13 cellular contexts compared by ENCODE assay signal in the genomic region with DNA sequence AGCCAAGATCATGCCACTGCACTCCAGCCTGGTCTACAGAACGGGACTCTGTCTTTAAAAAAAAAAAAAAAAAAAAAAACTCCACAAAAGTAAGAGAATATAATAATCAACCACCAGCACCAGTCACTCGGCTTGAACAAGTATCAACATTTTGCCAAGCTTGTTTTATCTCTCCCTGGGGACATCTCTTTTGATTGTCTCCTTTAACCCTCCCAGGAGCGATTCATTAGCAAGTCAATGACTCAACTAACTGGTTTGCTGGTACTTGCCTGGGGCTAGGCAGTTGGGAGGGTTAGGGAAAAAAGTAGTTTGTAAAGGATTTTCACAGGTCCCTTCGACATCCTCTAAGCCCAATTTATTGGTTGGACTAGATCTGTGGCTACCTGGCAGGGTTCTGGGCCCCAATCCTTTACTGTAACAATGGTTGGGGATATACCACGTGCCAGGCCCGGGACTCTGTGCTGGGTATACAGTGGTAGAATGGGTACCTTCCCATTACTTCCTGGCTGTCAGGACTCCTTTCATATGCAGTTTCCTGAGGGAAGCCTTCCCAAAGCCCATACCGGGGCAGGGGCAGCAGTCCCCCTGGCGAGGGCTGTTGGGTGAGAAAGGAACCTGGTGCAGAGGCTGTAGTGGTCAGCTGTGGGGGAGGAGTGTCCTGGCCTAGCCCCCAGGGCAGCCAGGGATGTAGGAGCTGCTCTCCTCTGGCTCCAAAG. TPM values are rescaled to one million over a fixed set of nuclear protein-coding genes. Genes with fewer than 3 reads are reported as not detected.
DNase-seq lines count a peak whose midpoint lies in the region; ATAC-seq and TF ChIP-seq lines count a peak whose summit lies in the region.
"Had no signal": no experiment of that assay in that cellular context is flagged by ENCODE, and none has a peak within 500 bp of the region (broad histone marks: within the 10 kb centered on the region; RNA-seq: fewer than 3 reads in every experiment).

No MANE protein-coding gene starts in this region.

- no peaks in the 10 kb centered on the region for H3K79me2 ChIP-seq in mammary epithelial cell (ENCODE audit: insufficient read depth, low read length)

- dilution Hi-C loops in mammary epithelial cell (cut with HindIII; ENCODE audit: low sequenced_read_pairs) = loop anchor here (5.0 kb wide), 1 partner anchor 277 kb away; a partner anchor contains a TSS

- H4K20me1 ChIP-seq in mammary epithelial cell (ENCODE audit: insufficient read depth, low read length) = no peaks in the 10 kb centered on the region

- H3K9me3 ChIP-seq in mammary epithelial cell (replicated peaks; ENCODE audit: insufficient read depth, low read length) = no peaks in the 10 kb centered on the region
- no peaks in the 10 kb centered on the region for H3K9me3 ChIP-seq in left ventricle myocardium inferior (replicated peaks)
- no peaks in the 10 kb centered on the region for H3K9me3 ChIP-seq in adrenal gland (replicated peaks in 1 of 3)

- H3K9me3 Mint-ChIP-seq in nephron progenitor cell (no peaks in the 10 kb centered on the region), T-cell (no peaks in the 10 kb centered on the region)

- DNase-seq in NCI-H1105 treated with DMSO at 0.1 percent for 48 hours (lab: John Stamatoyannopoulos, UW) (peak; percentile 14), NCI-H1105 (lab: John Stamatoyannopoulos, UW) (no peak), M059J (ENCODE audit: low read depth) (peak; percentile 99), mammary epithelial cell (peak; percentile 95), nephron progenitor cell (no peak), left ventricle myocardium inferior (no peak), adrenal gland (no peak), T-cell (no peak)
- DNase-seq: 8988T, caudate nucleus, NCI-H1694 treated with DMSO at 0.1 percent for 48 hours, T-helper 1 cell had no signal

- H3K4me2 ChIP-seq in mammary epithelial cell (ENCODE audit: insufficient read depth, low read depth, low read length) = peak overlapping the region; percentile 54

- H3K27me3 Mint-ChIP-seq in nephron progenitor cell (ENCODE audit: low read depth, poor library complexity) (peaks cover 4% of the 10 kb centered on the region), T-cell (no peaks in the 10 kb centered on the region)

- H3K4me3 ChIP-seq in mammary epithelial cell (replicated peaks in 1 of 3; ENCODE audit: insufficient read depth in 1 of 3, low read depth in 2 of 3, low read length in 3 of 3) = no peak overlapping the region
- no peak overlapping the region for H3K4me3 ChIP-seq in left ventricle myocardium inferior
- no peak overlapping the region for H3K4me3 ChIP-seq in adrenal gland

- H3K27ac ChIP-seq in mammary epithelial cell (ENCODE audit: insufficient read depth, low read depth, low read length) (peak overlapping the region; percentile 1), left ventricle myocardium inferior (replicated peaks) (no peak overlapping the region), adrenal gland (no peak overlapping the region)

- intact Hi-C loops in mammary epithelial cell (cut with micrococcal nuclease) (no loop called here), left ventricle myocardium inferior (cut with micrococcal nuclease) (no loop called here), adrenal gland (cut with DNase I) (no loop called here)

- H3K36me3 Mint-ChIP-seq in nephron progenitor cell (ENCODE audit: low read depth) (peaks cover 60% of the 10 kb centered on the region), T-cell (peaks cover 22% of the 10 kb centered on the region)

- peaks cover 5% of the 10 kb centered on the region for H3K4me1 Mint-ChIP-seq in nephron progenitor cell
- H3K4me1 Mint-ChIP-seq in T-cell = peaks cover 23 to 27% (median 24%) of the 10 kb centered on the region in 3 donors

- no peak for TF ChIP-seq POLR2A in adrenal gland (IDR thresholded peaks at IDR 0.05)

- TF ChIP-seq CTCF in mammary epithelial cell (conservative IDR thresholded peaks at IDR 0.05 in 1 of 2, IDR thresholded peaks at IDR 0.05 in 1 of 2; ENCODE audit: extremely low read depth in 1 of 2, insufficient read depth in 1 of 2, low read depth in 1 of 2, low read length in 2 of 2) (no peak), nephron progenitor cell (IDR thresholded peaks at IDR 0.05) (no peak), left ventricle myocardium inferior (IDR thresholded peaks at IDR 0.05; ENCODE audit: borderline replicate concordance) (no peak), adrenal gland (IDR thresholded peaks at IDR 0.05) (no peak)

- H3K4me3 Mint-ChIP-seq in nephron progenitor cell = no peak overlapping the region
- no peak overlapping the region for H3K4me3 Mint-ChIP-seq in T-cell

- H3K36me3 ChIP-seq in mammary epithelial cell (ENCODE audit: insufficient read depth, low read length) = no peaks in the 10 kb centered on the region
- H3K36me3 ChIP-seq in left ventricle myocardium inferior = peaks cover 27% of the 10 kb centered on the region
- peaks cover 0 to 9% of the 10 kb centered on the region in 2 donors for H3K36me3 ChIP-seq in adrenal gland (replicated peaks in 1 of 2)

- peak overlapping the region; percentile 52 for H2AFZ ChIP-seq in mammary epithelial cell (ENCODE audit: low read depth, low read length)

- WGBS in mammary epithelial cell (ENCODE audit: low coverage, missing lambda C conversion rate) = 18% methylated on average over 7 of the region's 8 CpGs
- WGBS in adrenal gland, 4 donors = 79 to 84% (median 82%) methylated on average over 6 to 8 of the region's 8 CpGs

- H3K9ac ChIP-seq in mammary epithelial cell (ENCODE audit: insufficient read depth, low read length) = no peak overlapping the region

- CTCF ChIA-PET in mammary epithelial cell (lab: Charles Lee; ENCODE audit: low non-redundant PET) (interaction anchor here (0.6 kb wide), 1 partner anchor 18 kb away, joined by 9 read pairs; no protein-coding TSS in a partner anchor), T-cell (lab: Charles Lee) (interaction anchor here (0.6 to 1.0 kb wide), 4 partner anchors 11 to 251 kb away, joined by 3 to 7 read pairs (median 4); a partner anchor contains a TSS)

- in situ Hi-C loops in mammary epithelial cell (cut with MboI; ENCODE audit: low sequenced_read_pairs in 2 of 2) = no loop called here

- H3K4me1 ChIP-seq in mammary epithelial cell (ENCODE audit: insufficient read depth, low read length) (peaks cover 21% of the 10 kb centered on the region), left ventricle myocardium inferior (peaks cover 6% of the 10 kb centered on the region), adrenal gland (replicated peaks in 1 of 2) (peaks cover 0 to 10% of the 10 kb centered on the region in 2 donors)

- H3K27ac Mint-ChIP-seq in nephron progenitor cell = peak overlapping the region; percentile 69
- peak overlapping the region in 1 of 2 donors; percentile 77 for H3K27ac Mint-ChIP-seq in T-cell

- BruUV-seq in mammary epithelial cell (replicated peaks; lab: Mats Ljungman, UMichigan) = no TSS peak

- POLR2A ChIA-PET in T-cell (lab: Charles Lee) = interaction anchor here in 1 of 2 donors (1.2 kb wide), 1 partner anchor 9 kb away, joined by 3 read pairs; no protein-coding TSS in a partner anchor

- ATAC-seq in T-cell (replicated peaks in 1 of 4) = no peak

- H3K27me3 ChIP-seq in mammary epithelial cell (ENCODE audit: insufficient read depth, low read length) = no peaks in the 10 kb centered on the region
- no peaks in the 10 kb centered on the region for H3K27me3 ChIP-seq in left ventricle myocardium inferior (ENCODE audit: low read depth)
- H3K27me3 ChIP-seq in adrenal gland = no peaks in the 10 kb centered on the region

RNA-seq across cellular contexts. Expression of a gene that starts 12.2 kb away (rescaled TPM):
- 15.4 and 23.9 TPM in 2 replicates for total RNA-seq in M059J (2014; rRNA removed; shearing (Covaris generic))
- total RNA-seq in mammary epithelial cell (10 to 100 TPM in 1 of 2 donors, 1 to 10 TPM in 1; 6.5 to 12.5 TPM), left ventricle myocardium inferior (5.8 TPM), adrenal gland (10 to 100 TPM in 7 of 8 donors, 1 to 10 TPM in 1; 3.7 to 17.9 (median 11.7) TPM), T-cell (10 to 100 TPM; 31.2 to 39.7 (median 35.6) TPM)
- polyA plus RNA-seq in mammary epithelial cell (8.2 TPM), adrenal gland (1 to 10 TPM; 3.4 to 5.8 (median 4.4) TPM)
- polyA minus RNA-seq in mammary epithelial cell = 16.6 TPM

RNA-seq across cellular contexts. Expression of a gene that starts 20.0 kb away (rescaled TPM):
- total RNA-seq in M059J (2014; rRNA removed; shearing (Covaris generic)) = 331 and 351 TPM in 2 replicates
- total RNA-seq in mammary epithelial cell = 100 to 1,000 TPM in 1 of 2 donors, 10 to 100 TPM in 1; 61.8 to 115 TPM
- 117 TPM for polyA plus RNA-seq in mammary epithelial cell
- polyA minus RNA-seq in mammary epithelial cell = 85.0 TPM
- total RNA-seq in left ventricle myocardium inferior = 56.5 TPM
- 100 to 1,000 TPM in 3 of 8 donors, 10 to 100 TPM in 5; 54.9 to 144 (median 86.9) TPM for total RNA-seq in adrenal gland
- 100 to 1,000 TPM in 1 of 3 donors, 10 to 100 TPM in 2; 44.9 to 159 (median 59.3) TPM for polyA plus RNA-seq in adrenal gland
- 10 to 100 TPM; 53.6 to 72.2 (median 59.9) TPM for total RNA-seq in T-cell

RNA-seq across cellular contexts. Expression of a gene that starts 44.2 kb away (rescaled TPM):
- total RNA-seq in M059J (2014; rRNA removed; shearing (Covaris generic)) = 29.0 and 39.2 TPM in 2 replicates
- total RNA-seq in mammary epithelial cell (100 to 1,000 TPM in 1 of 2 donors, 10 to 100 TPM in 1; 29.4 to 138 TPM), left ventricle myocardium inferior (1,345 TPM), adrenal gland (1,000 to 10,000 TPM in 3 of 8 donors, 100 to 1,000 TPM in 5; 241 to 1,128 (median 564) TPM), T-cell (1 to 10 TPM in 4 of 5 donors, not detected in 1; 1.3 to 2.8 (median 1.7) TPM)
- polyA plus RNA-seq in mammary epithelial cell (3.7 TPM), adrenal gland (1,000 to 10,000 TPM in 2 of 3 donors, 100 to 1,000 TPM in 1; 891 to 1,967 (median 1,739) TPM)
- 5.0 TPM for polyA minus RNA-seq in mammary epithelial cell
- polyA plus RNA-seq: neural cell had no signal

Comparison
In these comparisons a context has a peak if more than half of its experiments do, and no peak if none do; other contexts are left out.
1. DNase-seq: peak in NCI-H1105 treated with DMSO at 0.1 percent for 48 hours (single experiment), M059J (single experiment) and mammary epithelial cell (single experiment); none in NCI-H1105 (single experiment), nephron progenitor cell (single experiment), left ventricle myocardium inferior (single experiment), adrenal gland (0 of 7) and T-cell (0 of 34).